In the genomic region with DNA sequence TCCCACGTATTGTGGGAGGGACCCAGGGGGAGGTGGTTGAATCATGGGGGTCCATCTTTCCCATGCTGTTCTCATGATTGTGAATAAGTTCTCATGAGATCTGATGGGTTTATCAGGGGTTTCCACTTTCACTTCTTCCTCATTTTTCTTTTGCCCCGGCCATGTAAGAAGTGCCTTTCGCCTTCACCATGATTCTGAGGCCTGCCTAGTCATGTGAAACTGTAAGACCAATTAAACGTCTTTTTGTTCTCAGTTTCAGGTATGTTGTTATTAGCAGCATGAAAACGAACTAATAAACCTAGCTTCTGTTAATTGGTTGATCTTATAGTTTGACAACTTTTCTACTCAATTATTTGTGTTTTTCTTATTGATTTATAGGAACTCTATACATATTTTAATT, we compare ENCODE assay signal across 16 cellular contexts.
DNase-seq lines count a peak whose midpoint lies in the region; ATAC-seq and TF ChIP-seq lines count a peak whose summit lies in the region.
"Had no signal": no experiment of that assay in that cellular context is flagged by ENCODE, and none has a peak within 500 bp of the region (broad histone marks: within the 10 kb centered on the region; RNA-seq: fewer than 3 reads in every experiment).

No MANE protein-coding gene starts in this region.

- H3K36me3 ChIP-seq in GM06990 (ENCODE audit: control insufficient read depth, insufficient read depth, low read length) = no peaks in the 10 kb centered on the region
- H3K36me3 ChIP-seq in PC-9 (ENCODE audit: low read depth) = no peaks in the 10 kb centered on the region
- H3K36me3 ChIP-seq: BLaER1 had no signal

- BruUV-seq in PC-9 (replicated peaks; lab: Mats Ljungman, UMichigan) = no TSS peak
- no TSS peak for BruUV-seq in Calu3 (replicated peaks; lab: Mats Ljungman, UMichigan)

- peaks cover 18% of the 10 kb centered on the region for H3K4me1 Mint-ChIP-seq in Calu3 (ENCODE audit: low read depth, unreplicated experiment)
- H3K4me1 Mint-ChIP-seq in stimulated activated effector memory CD8-positive, alpha-beta T cell treated with anti-CD3 and anti-CD28 coated beads, Interleukin-12 subunit alpha, Interleukin-12 subunit beta, amount 100 ng/mL, for 72 hours = no peaks in the 10 kb centered on the region
- H3K4me1 Mint-ChIP-seq: CD8-positive, alpha-beta memory T cell had no signal

- no peaks in the 10 kb centered on the region for H3K9me2 ChIP-seq in PC-9 (ENCODE audit: insufficient read depth)

- no peaks in the 10 kb centered on the region for H3K4me1 ChIP-seq in PC-9 (replicated peaks; ENCODE audit: insufficient read depth)
- H3K4me1 ChIP-seq: BLaER1, Caco-2 had no signal

- intact Hi-C loops in PC-9 (cut with micrococcal nuclease; ENCODE audit: unreplicated experiment) (no loop called here), Calu3 (cut with micrococcal nuclease; ENCODE audit: unreplicated experiment) (no loop called here)

- ATAC-seq in HG03432 (IDR thresholded peaks at IDR 0.05; ENCODE audit: unreplicated experiment) = peak; percentile 50
- no peak for ATAC-seq in GM18511 (IDR thresholded peaks at IDR 0.05; ENCODE audit: unreplicated experiment)
- no peak for ATAC-seq in stimulated activated effector memory CD8-positive, alpha-beta T cell treated with anti-CD3 and anti-CD28 coated beads, Interleukin-12 subunit alpha, Interleukin-12 subunit beta, amount 100 ng/mL, for 72 hours

- H3K4me3 ChIP-seq in GM06990 (replicated peaks; ENCODE audit: low read depth, low read length) (no peak overlapping the region), PC-9 (no peak overlapping the region)
- H3K4me3 ChIP-seq: BLaER1 had no signal

- H3K27ac Mint-ChIP-seq in Calu3 (ENCODE audit: unreplicated experiment) = no peak overlapping the region
- no peak overlapping the region for H3K27ac Mint-ChIP-seq in stimulated activated effector memory CD8-positive, alpha-beta T cell treated with anti-CD3 and anti-CD28 coated beads, Interleukin-12 subunit alpha, Interleukin-12 subunit beta, amount 100 ng/mL, for 72 hours
- H3K27ac Mint-ChIP-seq: CD8-positive, alpha-beta memory T cell; H9 had no signal

- H3K27ac ChIP-seq in PC-9 = no peak overlapping the region
- H3K27ac ChIP-seq: 22Rv1, BLaER1, HL-60 had no signal

- no peaks in the 10 kb centered on the region for H3K36me3 Mint-ChIP-seq in Calu3 (ENCODE audit: insufficient read depth, unreplicated experiment)
- no peaks in the 10 kb centered on the region for H3K36me3 Mint-ChIP-seq in stimulated activated effector memory CD8-positive, alpha-beta T cell treated with anti-CD3 and anti-CD28 coated beads, Interleukin-12 subunit alpha, Interleukin-12 subunit beta, amount 100 ng/mL, for 72 hours
- H3K36me3 Mint-ChIP-seq: CD8-positive, alpha-beta memory T cell had no signal

- H3K27me3 Mint-ChIP-seq in Calu3 (ENCODE audit: unreplicated experiment) = no peaks in the 10 kb centered on the region
- H3K27me3 Mint-ChIP-seq: CD8-positive, alpha-beta memory T cell had no signal

- CTCF ChIA-PET in PC-9 (lab: Charles Lee) (no interaction called here), Calu3 (lab: Charles Lee) (no interaction called here)

- no peaks in the 10 kb centered on the region for H4K20me1 ChIP-seq in PC-9 (ENCODE audit: insufficient read depth)
- H4K20me1 ChIP-seq: BLaER1 had no signal

- H3K27me3 ChIP-seq in GM06990 (replicated peaks; ENCODE audit: control insufficient read depth, insufficient read depth, low read length) (no peaks in the 10 kb centered on the region), PC-9 (ENCODE audit: insufficient read depth, low read depth) (no peaks in the 10 kb centered on the region)
- H3K27me3 ChIP-seq: BLaER1 had no signal

- POLR2A ChIA-PET in PC-9 (lab: Charles Lee; ENCODE audit: unreplicated experiment) = no interaction called here

- no peaks in the 10 kb centered on the region; the same call in 1 of the 2 replicates for H3K9me3 ChIP-seq in PC-9 (ENCODE audit: insufficient read depth, low read depth)
- H3K9me3 ChIP-seq: BLaER1, Caco-2 had no signal

- peak overlapping the region; percentile 15; the same call in 1 of the 2 replicates for H2AFZ ChIP-seq in PC-9

- no peak overlapping the region for H3K4me2 ChIP-seq in PC-9
- H3K4me2 ChIP-seq: BLaER1 had no signal

- no peaks in the 10 kb centered on the region for H3F3A ChIP-seq in PC-9 (ENCODE audit: insufficient read depth, low read depth)

- no peaks in the 10 kb centered on the region for H3K79me2 ChIP-seq in PC-9 (ENCODE audit: low read depth)

- TF ChIP-seq CTCF in GM06990 (IDR thresholded peaks at IDR 0.05; ENCODE audit: insufficient read depth, low read length, poor library complexity, severe bottlenecking) (no peak), PC-9 (conservative IDR thresholded peaks at IDR 0.05) (no peak), Calu3 (IDR thresholded peaks at IDR 0.05; ENCODE audit: unreplicated experiment) (no peak)

- H3K4me3 Mint-ChIP-seq in Calu3 (ENCODE audit: low read depth, unreplicated experiment) = no peak overlapping the region
- no peak overlapping the region for H3K4me3 Mint-ChIP-seq in stimulated activated effector memory CD8-positive, alpha-beta T cell treated with anti-CD3 and anti-CD28 coated beads, Interleukin-12 subunit alpha, Interleukin-12 subunit beta, amount 100 ng/mL, for 72 hours
- H3K4me3 Mint-ChIP-seq: CD8-positive, alpha-beta memory T cell; H9 had no signal

- no peaks in the 10 kb centered on the region for H3K9me3 Mint-ChIP-seq in Calu3 (ENCODE audit: low read depth, unreplicated experiment)
- H3K9me3 Mint-ChIP-seq in stimulated activated effector memory CD8-positive, alpha-beta T cell treated with anti-CD3 and anti-CD28 coated beads, Interleukin-12 subunit alpha, Interleukin-12 subunit beta, amount 100 ng/mL, for 72 hours = no peaks in the 10 kb centered on the region
- H3K9me3 Mint-ChIP-seq: H9 had no signal

- DNase-seq in NCI-H146 (lab: John Stamatoyannopoulos, UW) (peak; percentile 13), NCI-H146 treated with DMSO at 0.1 percent for 48 hours (lab: John Stamatoyannopoulos, UW; ENCODE audit: unreplicated experiment) (no peak), GM06990 (ENCODE audit: extremely low read depth, insufficient read length) (peak; percentile 26), PC-9 (no peak), Calu3 (no peak)
- DNase-seq in stimulated activated effector memory CD8-positive, alpha-beta T cell treated with anti-CD3 and anti-CD28 coated beads, Interleukin-12 subunit alpha, Interleukin-12 subunit beta, amount 100 ng/mL, for 72 hours (ENCODE audit: low spot score in 2 of 2) = no peak
- DNase-seq: Caco-2; CD8-positive, alpha-beta memory T cell; DMS79; GOT3; H9 had no signal

Comparison
In these comparisons a context has a peak if more than half of its experiments do, and no peak if none do; other contexts are left out.
1. DNase-seq: peak in NCI-H146 (single experiment) and GM06990 (single experiment); none in NCI-H146 treated with DMSO at 0.1 percent for 48 hours (single experiment), PC-9 (0 of 2), Calu3 (single experiment) and stimulated activated effector memory CD8-positive, alpha-beta T cell treated with anti-CD3 and anti-CD28 coated beads, Interleukin-12 subunit alpha, Interleukin-12 subunit beta, amount 100 ng/mL, for 72 hours (0 of 2).